1 cellular context compared by ENCODE assay signal in genomic region chr4:108762559-108763225, GRCh38.
TF ChIP-seq lines count a peak whose summit lies in the region.

Gene ETNPPL (minus strand): TSS chr4:108763053. CDS start chr4:108762898, 155 bp downstream.

TF ChIP-seq in A549, 52 proteins besides CTCF, POLR2A, EP300 and RAD21:
- TF ChIP-seq, protein P1, sequence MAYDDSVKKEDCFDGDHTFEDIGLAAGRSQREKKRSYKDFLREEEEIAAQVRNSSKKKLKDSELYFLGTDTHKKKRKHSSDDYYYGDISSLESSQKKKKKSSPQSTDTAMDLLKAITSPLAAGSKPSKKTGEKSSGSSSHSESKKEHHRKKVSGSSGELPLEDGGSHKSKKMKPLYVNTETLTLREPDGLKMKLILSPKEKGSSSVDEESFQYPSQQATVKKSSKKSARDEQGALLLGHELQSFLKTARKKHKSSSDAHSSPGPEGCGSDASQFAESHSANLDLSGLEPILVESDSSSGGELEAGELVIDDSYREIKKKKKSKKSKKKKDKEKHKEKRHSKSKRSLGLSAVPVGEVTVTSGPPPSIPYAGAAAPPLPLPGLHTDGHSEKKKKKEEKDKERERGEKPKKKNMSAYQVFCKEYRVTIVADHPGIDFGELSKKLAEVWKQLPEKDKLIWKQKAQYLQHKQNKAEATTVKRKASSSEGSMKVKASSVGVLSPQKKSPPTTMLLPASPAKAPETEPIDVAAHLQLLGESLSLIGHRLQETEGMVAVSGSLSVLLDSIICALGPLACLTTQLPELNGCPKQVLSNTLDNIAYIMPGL (CRISPR knock-in tag; IDR thresholded peaks at IDR 0.05; ENCODE audit: borderline replicate concordance) = no peak
- 0 out of 2 replicates have a peak, but pooled peaks have one; percentile 7 for TF ChIP-seq RNF2 (IDR thresholded peaks at IDR 0.05; ENCODE audit: borderline replicate concordance, low read depth)
- no peak for TF ChIP-seq CHD4 (IDR thresholded peaks at IDR 0.05; ENCODE audit: borderline replicate concordance)
- TF ChIP-seq SREBF2 (IDR thresholded peaks at IDR 0.05) = no peak
- no peak for TF ChIP-seq MAZ (IDR thresholded peaks at IDR 0.05; ENCODE audit: borderline replicate concordance, low read depth, low read length)
- TF ChIP-seq POLR2AphosphoS2 (conservative IDR thresholded peaks at IDR 0.05; ENCODE audit: low read length) = no peak
